In the genomic region with DNA sequence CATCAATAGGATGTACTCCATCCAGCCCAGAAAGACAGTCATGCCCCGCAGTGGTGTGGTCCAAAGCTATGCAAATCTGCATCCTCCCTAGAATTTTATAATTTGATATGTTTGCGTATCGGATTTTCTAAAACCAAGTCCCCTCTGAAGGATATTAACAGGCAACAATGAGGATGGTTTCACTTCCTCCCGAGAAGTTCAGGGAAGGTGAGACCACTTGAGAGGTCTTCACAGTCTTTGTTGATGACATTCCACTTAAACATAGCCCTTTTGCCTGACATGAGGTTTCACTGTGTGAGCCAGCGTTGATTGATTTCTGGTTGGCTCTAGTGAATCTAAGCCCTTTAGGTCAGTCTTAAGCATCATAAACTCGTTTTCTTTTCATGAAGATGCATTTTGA, we compare ENCODE assay signal across 4 cellular contexts.
"Had no signal": no experiment of that assay in that cellular context is flagged by ENCODE, and none has a peak within 500 bp of the region (broad histone marks: within the 10 kb centered on the region; RNA-seq: fewer than 3 reads in every experiment).

No MANE protein-coding gene starts in this region.

- DNase-seq: H9, HCEC 1CT, IMR-90, KG1 had no signal
